ENCODE assay signal across 1 cellular context in the genomic region with DNA sequence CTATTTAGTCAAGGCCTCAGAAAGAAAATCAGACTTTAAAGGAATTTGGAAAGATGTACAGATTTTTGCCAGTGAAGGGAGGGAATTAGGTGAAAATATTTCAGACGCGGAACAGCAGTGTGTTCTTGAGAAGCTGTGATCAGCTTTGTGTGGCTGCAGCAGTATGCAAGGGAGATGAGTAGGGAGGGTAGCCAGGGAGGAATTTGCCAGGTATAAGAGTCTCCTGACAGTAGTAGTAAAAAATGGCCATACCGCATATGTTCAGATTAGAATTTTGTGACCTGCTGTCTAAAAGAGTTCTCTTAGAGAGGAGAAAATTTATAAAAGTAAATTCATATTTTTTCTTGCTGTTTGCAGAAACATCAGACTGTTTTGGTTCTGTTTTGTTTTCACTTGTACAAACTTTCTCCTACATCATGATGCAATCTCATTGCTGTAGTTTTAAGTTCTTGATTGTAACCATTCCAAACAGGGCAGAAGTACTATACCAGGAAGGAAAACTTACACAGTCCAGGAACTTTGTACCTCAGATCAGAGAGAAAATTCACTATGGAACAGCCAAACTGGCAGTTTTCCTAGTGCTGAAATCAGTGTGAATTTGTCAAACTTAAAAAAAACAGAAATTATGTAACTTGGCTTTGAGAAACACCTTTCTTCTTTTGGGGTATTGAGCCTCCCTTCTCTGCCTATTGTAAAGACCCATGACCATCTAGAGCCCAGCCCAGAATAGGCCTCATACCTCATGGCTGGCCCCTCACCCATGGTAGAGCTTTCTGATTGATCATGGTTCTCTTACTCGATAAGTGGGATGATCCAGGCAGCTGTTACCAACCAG.
TF ChIP-seq lines count a peak whose summit lies in the region.

No MANE protein-coding gene starts in this region.

TF ChIP-seq in HepG2, 621 proteins besides CTCF, POLR2A, EP300 and RAD21 (continued from another document and continues in another):
- peak; percentile 76 for TF ChIP-seq POGZ (CRISPR knock-in tag; IDR thresholded peaks at IDR 0.05)
- TF ChIP-seq, protein P1, sequence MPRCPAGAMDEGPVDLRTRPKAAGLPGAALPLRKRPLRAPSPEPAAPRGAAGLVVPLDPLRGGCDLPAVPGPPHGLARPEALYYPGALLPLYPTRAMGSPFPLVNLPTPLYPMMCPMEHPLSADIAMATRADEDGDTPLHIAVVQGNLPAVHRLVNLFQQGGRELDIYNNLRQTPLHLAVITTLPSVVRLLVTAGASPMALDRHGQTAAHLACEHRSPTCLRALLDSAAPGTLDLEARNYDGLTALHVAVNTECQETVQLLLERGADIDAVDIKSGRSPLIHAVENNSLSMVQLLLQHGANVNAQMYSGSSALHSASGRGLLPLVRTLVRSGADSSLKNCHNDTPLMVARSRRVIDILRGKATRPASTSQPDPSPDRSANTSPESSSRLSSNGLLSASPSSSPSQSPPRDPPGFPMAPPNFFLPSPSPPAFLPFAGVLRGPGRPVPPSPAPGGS (CRISPR knock-in tag; IDR thresholded peaks at IDR 0.05) = no peak
- TF ChIP-seq ZBTB3 (CRISPR knock-in tag; IDR thresholded peaks at IDR 0.05; ENCODE audit: borderline replicate concordance, low read depth) = no peak
- TF ChIP-seq, protein P2, sequence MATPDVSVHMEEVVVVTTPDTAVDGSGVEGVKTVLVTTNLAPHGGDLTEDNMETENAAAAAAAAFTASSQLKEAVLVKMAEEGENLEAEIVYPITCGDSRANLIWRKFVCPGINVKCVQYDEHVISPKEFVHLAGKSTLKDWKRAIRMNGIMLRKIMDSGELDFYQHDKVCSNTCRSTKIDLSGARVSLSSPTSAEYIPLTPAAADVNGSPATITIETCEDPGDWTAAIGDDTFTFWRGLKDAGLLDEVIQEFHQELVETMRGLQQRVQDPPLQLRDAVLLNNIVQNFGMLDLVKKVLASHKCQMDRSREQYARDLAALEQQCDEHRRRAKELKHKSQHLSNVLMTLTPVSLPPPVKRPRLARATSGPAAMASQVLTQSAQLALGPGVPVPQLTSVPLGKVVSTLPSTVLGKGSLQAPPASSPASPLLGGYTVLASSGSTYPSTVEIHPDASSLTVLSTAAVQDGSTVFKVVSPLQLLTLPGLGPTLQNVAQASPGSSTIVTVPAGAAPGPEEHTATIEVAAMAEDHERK (CRISPR knock-in tag; IDR thresholded peaks at IDR 0.05; ENCODE audit: low read depth) = no peak
- peak; percentile 90 for TF ChIP-seq CEBPB (IDR thresholded peaks at IDR 0.05; ENCODE audit: borderline replicate concordance, low read depth, low read length)
- TF ChIP-seq RXRB (CRISPR knock-in tag; IDR thresholded peaks at IDR 0.05; ENCODE audit: borderline replicate concordance) = peak; percentile 91
- TF ChIP-seq, protein P3, sequence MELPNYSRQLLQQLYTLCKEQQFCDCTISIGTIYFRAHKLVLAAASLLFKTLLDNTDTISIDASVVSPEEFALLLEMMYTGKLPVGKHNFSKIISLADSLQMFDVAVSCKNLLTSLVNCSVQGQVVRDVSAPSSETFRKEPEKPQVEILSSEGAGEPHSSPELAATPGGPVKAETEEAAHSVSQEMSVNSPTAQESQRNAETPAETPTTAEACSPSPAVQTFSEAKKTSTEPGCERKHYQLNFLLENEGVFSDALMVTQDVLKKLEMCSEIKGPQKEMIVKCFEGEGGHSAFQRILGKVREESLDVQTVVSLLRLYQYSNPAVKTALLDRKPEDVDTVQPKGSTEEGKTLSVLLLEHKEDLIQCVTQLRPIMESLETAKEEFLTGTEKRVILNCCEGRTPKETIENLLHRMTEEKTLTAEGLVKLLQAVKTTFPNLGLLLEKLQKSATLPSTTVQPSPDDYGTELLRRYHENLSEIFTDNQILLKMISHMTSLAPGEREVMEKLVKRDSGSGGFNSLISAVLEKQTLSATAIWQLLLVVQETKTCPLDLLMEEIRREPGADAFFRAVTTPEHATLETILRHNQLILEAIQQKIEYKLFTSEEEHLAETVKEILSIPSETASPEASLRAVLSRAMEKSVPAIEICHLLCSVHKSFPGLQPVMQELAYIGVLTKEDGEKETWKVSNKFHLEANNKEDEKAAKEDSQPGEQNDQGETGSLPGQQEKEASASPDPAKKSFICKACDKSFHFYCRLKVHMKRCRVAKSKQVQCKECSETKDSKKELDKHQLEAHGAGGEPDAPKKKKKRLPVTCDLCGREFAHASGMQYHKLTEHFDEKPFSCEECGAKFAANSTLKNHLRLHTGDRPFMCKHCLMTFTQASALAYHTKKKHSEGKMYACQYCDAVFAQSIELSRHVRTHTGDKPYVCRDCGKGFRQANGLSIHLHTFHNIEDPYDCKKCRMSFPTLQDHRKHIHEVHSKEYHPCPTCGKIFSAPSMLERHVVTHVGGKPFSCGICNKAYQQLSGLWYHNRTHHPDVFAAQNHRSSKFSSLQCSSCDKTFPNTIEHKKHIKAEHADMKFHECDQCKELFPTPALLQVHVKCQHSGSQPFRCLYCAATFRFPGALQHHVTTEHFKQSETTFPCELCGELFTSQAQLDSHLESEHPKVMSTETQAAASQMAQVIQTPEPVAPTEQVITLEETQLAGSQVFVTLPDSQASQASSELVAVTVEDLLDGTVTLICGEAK (IDR thresholded peaks at IDR 0.05) = no peak
- TF ChIP-seq, protein P3 (CRISPR knock-in tag; IDR thresholded peaks at IDR 0.05) = no peak
- TF ChIP-seq NFYB (CRISPR knock-in tag; IDR thresholded peaks at IDR 0.05) = no peak
- TF ChIP-seq EHMT2 (IDR thresholded peaks at IDR 0.05; ENCODE audit: borderline replicate concordance, low read depth, low read length) = peak; percentile 74; the same call in 1 of the 2 replicates
- peak; percentile 85 for TF ChIP-seq GFI1 (CRISPR knock-in tag; IDR thresholded peaks at IDR 0.05; ENCODE audit: borderline replicate concordance)
- TF ChIP-seq, protein P4, sequence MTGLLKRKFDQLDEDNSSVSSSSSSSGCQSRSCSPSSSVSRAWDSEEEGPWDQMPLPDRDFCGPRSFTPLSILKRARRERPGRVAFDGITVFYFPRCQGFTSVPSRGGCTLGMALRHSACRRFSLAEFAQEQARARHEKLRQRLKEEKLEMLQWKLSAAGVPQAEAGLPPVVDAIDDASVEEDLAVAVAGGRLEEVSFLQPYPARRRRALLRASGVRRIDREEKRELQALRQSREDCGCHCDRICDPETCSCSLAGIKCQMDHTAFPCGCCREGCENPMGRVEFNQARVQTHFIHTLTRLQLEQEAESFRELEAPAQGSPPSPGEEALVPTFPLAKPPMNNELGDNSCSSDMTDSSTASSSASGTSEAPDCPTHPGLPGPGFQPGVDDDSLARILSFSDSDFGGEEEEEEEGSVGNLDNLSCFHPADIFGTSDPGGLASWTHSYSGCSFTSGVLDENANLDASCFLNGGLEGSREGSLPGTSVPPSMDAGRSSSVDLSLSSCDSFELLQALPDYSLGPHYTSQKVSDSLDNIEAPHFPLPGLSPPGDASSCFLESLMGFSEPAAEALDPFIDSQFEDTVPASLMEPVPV (CRISPR knock-in tag; IDR thresholded peaks at IDR 0.05) = no peak
- TF ChIP-seq, protein P5, sequence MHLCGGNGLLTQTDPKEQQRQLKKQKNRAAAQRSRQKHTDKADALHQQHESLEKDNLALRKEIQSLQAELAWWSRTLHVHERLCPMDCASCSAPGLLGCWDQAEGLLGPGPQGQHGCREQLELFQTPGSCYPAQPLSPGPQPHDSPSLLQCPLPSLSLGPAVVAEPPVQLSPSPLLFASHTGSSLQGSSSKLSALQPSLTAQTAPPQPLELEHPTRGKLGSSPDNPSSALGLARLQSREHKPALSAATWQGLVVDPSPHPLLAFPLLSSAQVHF (CRISPR knock-in tag; IDR thresholded peaks at IDR 0.05) = no peak
- TF ChIP-seq, protein P6, sequence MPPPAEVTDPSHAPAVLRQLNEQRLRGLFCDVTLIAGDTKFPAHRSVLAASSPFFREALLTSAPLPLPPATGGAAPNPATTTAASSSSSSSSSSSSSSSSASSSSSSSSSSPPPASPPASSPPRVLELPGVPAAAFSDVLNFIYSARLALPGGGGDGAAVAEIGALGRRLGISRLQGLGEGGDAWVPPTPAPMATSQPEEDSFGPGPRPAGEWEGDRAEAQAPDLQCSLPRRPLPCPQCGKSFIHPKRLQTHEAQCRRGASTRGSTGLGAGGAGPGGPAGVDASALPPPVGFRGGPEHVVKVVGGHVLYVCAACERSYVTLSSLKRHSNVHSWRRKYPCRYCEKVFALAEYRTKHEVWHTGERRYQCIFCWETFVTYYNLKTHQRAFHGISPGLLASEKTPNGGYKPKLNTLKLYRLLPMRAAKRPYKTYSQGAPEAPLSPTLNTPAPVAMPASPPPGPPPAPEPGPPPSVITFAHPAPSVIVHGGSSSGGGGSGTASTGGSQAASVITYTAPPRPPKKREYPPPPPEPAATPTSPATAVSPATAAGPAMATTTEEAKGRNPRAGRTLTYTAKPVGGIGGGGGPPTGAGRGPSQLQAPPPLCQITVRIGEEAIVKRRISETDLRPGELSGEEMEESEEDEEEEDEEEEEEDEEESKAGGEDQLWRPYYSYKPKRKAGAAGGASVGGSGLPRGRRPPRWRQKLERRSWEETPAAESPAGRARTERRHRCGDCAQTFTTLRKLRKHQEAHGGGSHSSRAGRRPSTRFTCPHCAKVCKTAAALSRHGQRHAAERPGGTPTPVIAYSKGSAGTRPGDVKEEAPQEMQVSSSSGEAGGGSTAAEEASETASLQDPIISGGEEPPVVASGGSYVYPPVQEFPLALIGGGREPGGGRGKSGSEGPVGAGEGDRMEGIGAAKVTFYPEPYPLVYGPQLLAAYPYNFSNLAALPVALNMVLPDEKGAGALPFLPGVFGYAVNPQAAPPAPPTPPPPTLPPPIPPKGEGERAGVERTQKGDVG (CRISPR knock-in tag; IDR thresholded peaks at IDR 0.05; ENCODE audit: borderline replicate concordance) = no peak
- no peak for TF ChIP-seq PCBP1 (IDR thresholded peaks at IDR 0.05; ENCODE audit: borderline replicate concordance, low read depth, low read length)
- no peak for TF ChIP-seq HOXA9 (CRISPR knock-in tag; IDR thresholded peaks at IDR 0.05; ENCODE audit: borderline replicate concordance)
- TF ChIP-seq HMG20B (CRISPR knock-in tag; conservative IDR thresholded peaks at IDR 0.05) = 0 out of 2 replicates have a peak, but pooled peaks have one; percentile 32
- no peak for TF ChIP-seq ZNF879 (CRISPR knock-in tag; IDR thresholded peaks at IDR 0.05)
- no peak for TF ChIP-seq HNRNPUL1 (IDR thresholded peaks at IDR 0.05; ENCODE audit: low read depth, low read length)
- TF ChIP-seq HNF4G (IDR thresholded peaks at IDR 0.05; ENCODE audit: borderline replicate concordance, low read depth, low read length) = peak; percentile 68; the same call in 1 of the 2 replicates
- peak; percentile 80; the same call in 1 of the 2 replicates for TF ChIP-seq HNF4G (CRISPR knock-in tag; IDR thresholded peaks at IDR 0.05; ENCODE audit: borderline replicate concordance, low read depth)
- no peak for TF ChIP-seq ZNF83 (CRISPR knock-in tag; IDR thresholded peaks at IDR 0.05; ENCODE audit: borderline replicate concordance)
- TF ChIP-seq, protein P7, sequence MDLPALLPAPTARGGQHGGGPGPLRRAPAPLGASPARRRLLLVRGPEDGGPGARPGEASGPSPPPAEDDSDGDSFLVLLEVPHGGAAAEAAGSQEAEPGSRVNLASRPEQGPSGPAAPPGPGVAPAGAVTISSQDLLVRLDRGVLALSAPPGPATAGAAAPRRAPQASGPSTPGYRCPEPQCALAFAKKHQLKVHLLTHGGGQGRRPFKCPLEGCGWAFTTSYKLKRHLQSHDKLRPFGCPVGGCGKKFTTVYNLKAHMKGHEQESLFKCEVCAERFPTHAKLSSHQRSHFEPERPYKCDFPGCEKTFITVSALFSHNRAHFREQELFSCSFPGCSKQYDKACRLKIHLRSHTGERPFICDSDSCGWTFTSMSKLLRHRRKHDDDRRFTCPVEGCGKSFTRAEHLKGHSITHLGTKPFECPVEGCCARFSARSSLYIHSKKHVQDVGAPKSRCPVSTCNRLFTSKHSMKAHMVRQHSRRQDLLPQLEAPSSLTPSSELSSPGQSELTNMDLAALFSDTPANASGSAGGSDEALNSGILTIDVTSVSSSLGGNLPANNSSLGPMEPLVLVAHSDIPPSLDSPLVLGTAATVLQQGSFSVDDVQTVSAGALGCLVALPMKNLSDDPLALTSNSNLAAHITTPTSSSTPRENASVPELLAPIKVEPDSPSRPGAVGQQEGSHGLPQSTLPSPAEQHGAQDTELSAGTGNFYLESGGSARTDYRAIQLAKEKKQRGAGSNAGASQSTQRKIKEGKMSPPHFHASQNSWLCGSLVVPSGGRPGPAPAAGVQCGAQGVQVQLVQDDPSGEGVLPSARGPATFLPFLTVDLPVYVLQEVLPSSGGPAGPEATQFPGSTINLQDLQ (CRISPR knock-in tag; IDR thresholded peaks at IDR 0.05) = no peak
- TF ChIP-seq, protein P8, sequence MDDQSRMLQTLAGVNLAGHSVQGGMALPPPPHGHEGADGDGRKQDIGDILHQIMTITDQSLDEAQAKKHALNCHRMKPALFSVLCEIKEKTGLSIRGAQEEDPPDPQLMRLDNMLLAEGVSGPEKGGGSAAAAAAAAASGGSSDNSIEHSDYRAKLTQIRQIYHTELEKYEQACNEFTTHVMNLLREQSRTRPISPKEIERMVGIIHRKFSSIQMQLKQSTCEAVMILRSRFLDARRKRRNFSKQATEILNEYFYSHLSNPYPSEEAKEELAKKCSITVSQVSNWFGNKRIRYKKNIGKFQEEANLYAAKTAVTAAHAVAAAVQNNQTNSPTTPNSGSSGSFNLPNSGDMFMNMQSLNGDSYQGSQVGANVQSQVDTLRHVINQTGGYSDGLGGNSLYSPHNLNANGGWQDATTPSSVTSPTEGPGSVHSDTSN (CRISPR knock-in tag; IDR thresholded peaks at IDR 0.05; ENCODE audit: borderline replicate concordance) = no peak
- no peak for TF ChIP-seq MTA1 (CRISPR knock-in tag; IDR thresholded peaks at IDR 0.05; ENCODE audit: borderline replicate concordance)
- TF ChIP-seq RFXANK (CRISPR knock-in tag; IDR thresholded peaks at IDR 0.05) = no peak
